Comparison of ENCODE assay signal across 1 cellular context in genomic region chr13:110266431-110266809, GRCh38.
TF ChIP-seq lines count a peak whose summit lies in the region.

No MANE protein-coding gene starts in this region.

TF ChIP-seq in WTC11, 78 proteins besides CTCF, POLR2A, EP300 and RAD21 (continued from another document):
- TF ChIP-seq, protein P1, sequence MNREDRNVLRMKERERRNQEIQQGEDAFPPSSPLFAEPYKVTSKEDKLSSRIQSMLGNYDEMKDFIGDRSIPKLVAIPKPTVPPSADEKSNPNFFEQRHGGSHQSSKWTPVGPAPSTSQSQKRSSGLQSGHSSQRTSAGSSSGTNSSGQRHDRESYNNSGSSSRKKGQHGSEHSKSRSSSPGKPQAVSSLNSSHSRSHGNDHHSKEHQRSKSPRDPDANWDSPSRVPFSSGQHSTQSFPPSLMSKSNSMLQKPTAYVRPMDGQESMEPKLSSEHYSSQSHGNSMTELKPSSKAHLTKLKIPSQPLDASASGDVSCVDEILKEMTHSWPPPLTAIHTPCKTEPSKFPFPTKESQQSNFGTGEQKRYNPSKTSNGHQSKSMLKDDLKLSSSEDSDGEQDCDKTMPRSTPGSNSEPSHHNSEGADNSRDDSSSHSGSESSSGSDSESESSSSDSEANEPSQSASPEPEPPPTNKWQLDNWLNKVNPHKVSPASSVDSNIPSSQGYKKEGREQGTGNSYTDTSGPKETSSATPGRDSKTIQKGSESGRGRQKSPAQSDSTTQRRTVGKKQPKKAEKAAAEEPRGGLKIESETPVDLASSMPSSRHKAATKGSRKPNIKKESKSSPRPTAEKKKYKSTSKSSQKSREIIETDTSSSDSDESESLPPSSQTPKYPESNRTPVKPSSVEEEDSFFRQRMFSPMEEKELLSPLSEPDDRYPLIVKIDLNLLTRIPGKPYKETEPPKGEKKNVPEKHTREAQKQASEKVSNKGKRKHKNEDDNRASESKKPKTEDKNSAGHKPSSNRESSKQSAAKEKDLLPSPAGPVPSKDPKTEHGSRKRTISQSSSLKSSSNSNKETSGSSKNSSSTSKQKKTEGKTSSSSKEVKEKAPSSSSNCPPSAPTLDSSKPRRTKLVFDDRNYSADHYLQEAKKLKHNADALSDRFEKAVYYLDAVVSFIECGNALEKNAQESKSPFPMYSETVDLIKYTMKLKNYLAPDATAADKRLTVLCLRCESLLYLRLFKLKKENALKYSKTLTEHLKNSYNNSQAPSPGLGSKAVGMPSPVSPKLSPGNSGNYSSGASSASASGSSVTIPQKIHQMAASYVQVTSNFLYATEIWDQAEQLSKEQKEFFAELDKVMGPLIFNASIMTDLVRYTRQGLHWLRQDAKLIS (CRISPR knock-in tag; IDR thresholded peaks at IDR 0.05; ENCODE audit: borderline replicate concordance), result no peak
- TF ChIP-seq GABPB1 (CRISPR knock-in tag; IDR thresholded peaks at IDR 0.05) (no peak), ZNF219 (CRISPR knock-in tag; IDR thresholded peaks at IDR 0.05; ENCODE audit: borderline replicate concordance) (no peak), CDX4 (CRISPR knock-in tag; IDR thresholded peaks at IDR 0.05; ENCODE audit: borderline replicate concordance) (no peak), ESRRA (CRISPR knock-in tag; IDR thresholded peaks at IDR 0.05; ENCODE audit: borderline replicate concordance) (no peak)
- TF ChIP-seq, protein P2, sequence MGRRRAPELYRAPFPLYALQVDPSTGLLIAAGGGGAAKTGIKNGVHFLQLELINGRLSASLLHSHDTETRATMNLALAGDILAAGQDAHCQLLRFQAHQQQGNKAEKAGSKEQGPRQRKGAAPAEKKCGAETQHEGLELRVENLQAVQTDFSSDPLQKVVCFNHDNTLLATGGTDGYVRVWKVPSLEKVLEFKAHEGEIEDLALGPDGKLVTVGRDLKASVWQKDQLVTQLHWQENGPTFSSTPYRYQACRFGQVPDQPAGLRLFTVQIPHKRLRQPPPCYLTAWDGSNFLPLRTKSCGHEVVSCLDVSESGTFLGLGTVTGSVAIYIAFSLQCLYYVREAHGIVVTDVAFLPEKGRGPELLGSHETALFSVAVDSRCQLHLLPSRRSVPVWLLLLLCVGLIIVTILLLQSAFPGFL (CRISPR knock-in tag; IDR thresholded peaks at IDR 0.05; ENCODE audit: borderline replicate concordance), result no peak
